In the genomic region with DNA sequence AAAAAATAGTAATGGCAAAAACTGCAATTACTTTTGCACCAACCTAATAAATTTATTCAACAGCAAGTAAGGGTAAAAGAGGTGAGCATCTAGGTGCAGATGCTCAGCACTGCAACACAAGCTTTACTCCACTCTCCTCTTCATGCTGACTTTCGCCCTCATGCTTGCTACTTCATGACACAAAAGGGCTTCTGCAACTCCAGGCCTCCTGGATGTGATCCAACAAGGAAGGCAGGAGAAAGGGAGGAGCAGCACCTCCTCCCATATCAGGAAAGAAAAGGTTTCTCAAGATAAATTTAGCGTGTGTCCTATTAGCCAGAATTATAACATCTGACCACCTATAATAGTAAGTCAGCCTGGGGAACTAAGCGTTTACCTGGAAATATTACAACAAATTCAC, we compare ENCODE assay signal across 29 cellular contexts. TPM values are rescaled to one million over a fixed set of nuclear protein-coding genes. Genes with fewer than 3 reads are reported as not detected.
"Had no signal": no experiment of that assay in that cellular context is flagged by ENCODE, and none has a peak within 500 bp of the region (broad histone marks: within the 10 kb centered on the region; RNA-seq: fewer than 3 reads in every experiment).

No MANE protein-coding gene starts in this region.

- H3K9me3 ChIP-seq: gastrocnemius medialis, left lung, prostate gland, right atrium auricular region, sigmoid colon, spleen, testis, tibial artery, upper lobe of left lung had no signal

- H3K4me3 ChIP-seq: gastrocnemius medialis, left lung, prostate gland, right atrium auricular region, sigmoid colon, spleen, testis, tibial artery, upper lobe of left lung had no signal

- ATAC-seq: esophagus mucosa; gastrocnemius medialis; left lung; naive thymus-derived CD8-positive, alpha-beta T cell; stimulated activated memory B cell treated with anti-CD40 and anti-IgM and Interleukin-4, amounts not matched to agents 10 μg/mL and 1 μg/mL and 100 μg/mL, for 72 hours; stimulated activated naive CD8-positive, alpha-beta T cell treated with anti-CD3 and anti-CD28 coated beads, Interleukin-15, Interleukin-2, amounts not matched to agents 100 U/mL and 50 U/mL, for 24 hours had no signal

- H3K27me3 ChIP-seq: gastrocnemius medialis, left lung, right atrium auricular region, sigmoid colon, spleen, testis, tibial artery, upper lobe of left lung had no signal

- DNase-seq: effector CD8-positive, alpha-beta T cell; endodermal cell; foreskin fibroblast; gastrocnemius medialis; kidney; left lung; mesenchymal stem cell; naive thymus-derived CD8-positive, alpha-beta T cell; nephron progenitor cell; nucleus accumbens; sigmoid colon; spleen; stimulated activated CD4-positive, alpha-beta T cell treated with anti-CD3 and anti-CD28 coated beads, Interleukin-4, amount 100 ng/mL, for 4 hours; stimulated activated naive CD8-positive, alpha-beta T cell treated with anti-CD3 and anti-CD28 coated beads, Interleukin-15, Interleukin-2, amounts not matched to agents 100 U/mL and 50 U/mL, for 24 hours; substantia nigra; testis; tibial artery; upper lobe of left lung had no signal

- H3K4me1 ChIP-seq: gastrocnemius medialis, left lung, prostate gland, right atrium auricular region, sigmoid colon, testis, tibial artery, upper lobe of left lung had no signal

- H3K27ac ChIP-seq: epithelial cell of prostate, gastrocnemius medialis, left lung, prostate gland, right atrium auricular region, sigmoid colon, spleen, testis, tibial artery, upper lobe of left lung had no signal

RNA-seq across cellular contexts. Expression of gene RHD, which starts 51.6 kb away (rescaled TPM):
- total RNA-seq: endodermal cell; esophagus mucosa; glomerular endothelial cell; kidney; lower leg skin; mesothelial cell of epicardium; mucosa of gallbladder; myocyte; naive thymus-derived CD8-positive, alpha-beta T cell; osteocyte; prostate gland had no signal
